In the genomic region with DNA sequence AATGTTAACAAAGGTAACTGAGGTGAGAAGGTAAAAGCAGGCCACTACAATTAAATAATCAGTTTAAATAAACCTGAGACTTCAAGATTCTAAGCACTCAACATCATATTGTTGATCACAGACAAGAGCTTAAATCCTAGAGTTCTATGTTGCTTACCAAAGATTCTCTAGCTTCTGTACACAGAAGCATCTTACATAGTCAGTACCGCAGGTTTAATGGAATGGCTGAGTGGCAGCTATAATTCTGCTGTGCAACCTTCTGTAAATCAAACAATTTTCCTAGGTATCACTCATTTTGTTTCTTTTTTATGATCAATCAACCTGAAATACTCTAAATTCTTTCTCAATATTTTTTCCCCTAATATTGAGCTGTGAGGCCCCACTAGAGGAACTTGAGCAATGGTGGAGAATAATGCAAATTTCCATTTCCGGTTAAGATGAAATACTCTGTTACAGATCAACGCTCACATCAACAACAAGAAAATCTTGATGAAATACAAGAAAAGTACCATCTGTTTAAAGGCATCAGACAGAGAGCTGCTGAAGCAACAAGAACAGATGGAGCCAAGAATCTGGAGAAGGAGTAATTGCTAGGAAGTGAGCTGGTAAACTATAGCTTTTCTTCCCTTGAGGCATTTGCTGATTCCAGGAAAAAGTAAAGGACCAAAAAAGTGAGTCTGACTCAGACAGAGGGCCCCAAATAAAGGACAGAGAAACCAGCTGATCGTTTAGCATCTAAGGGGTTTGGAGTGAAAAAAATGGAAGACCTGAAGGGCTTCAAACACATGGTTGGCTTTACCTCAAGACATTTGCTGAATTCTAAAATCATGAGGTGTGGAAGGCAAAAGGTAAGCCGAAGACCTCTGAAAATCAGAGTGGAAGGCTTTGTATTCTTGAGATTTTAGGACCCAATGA, we compare ENCODE assay signal across 10 cellular contexts.
DNase-seq lines count a peak whose midpoint lies in the region; ATAC-seq and TF ChIP-seq lines count a peak whose summit lies in the region.
"Had no signal": no experiment of that assay in that cellular context is flagged by ENCODE, and none has a peak within 500 bp of the region (broad histone marks: within the 10 kb centered on the region; RNA-seq: fewer than 3 reads in every experiment).

No MANE protein-coding gene starts in this region.

- H3K4me2 ChIP-seq in DOHH2 (ENCODE audit: low read length): peak overlapping the region; percentile 68

- no peaks in the 10 kb centered on the region for H4K20me1 ChIP-seq in DOHH2 (ENCODE audit: control insufficient read depth, insufficient read depth, low read depth, low read length)

- peaks cover 17% of the 10 kb centered on the region for H3F3A ChIP-seq in DOHH2 (ENCODE audit: control insufficient read depth, insufficient read depth)

- H3K27me3 ChIP-seq in DOHH2 (ENCODE audit: control insufficient read depth, low read length): no peaks in the 10 kb centered on the region
- H3K27me3 ChIP-seq: cardiac muscle cell, suprapubic skin had no signal

- H3K4me3 ChIP-seq in DOHH2 (ENCODE audit: low read length): peak overlapping the region; percentile 63
- no peak overlapping the region for H3K4me3 ChIP-seq in choroid plexus epithelial cell (ENCODE audit: low read depth, low read length)
- H3K4me3 ChIP-seq: cardiac muscle cell, suprapubic skin had no signal

- no peaks in the 10 kb centered on the region for H3K9me3 ChIP-seq in DOHH2 (ENCODE audit: control insufficient read depth, insufficient read depth, low read length)
- H3K9me3 ChIP-seq: suprapubic skin had no signal

- H3K4me1 ChIP-seq in DOHH2 (ENCODE audit: control insufficient read depth, low read length): peaks cover 46% of the 10 kb centered on the region

- peaks cover 34% of the 10 kb centered on the region for H3K36me3 ChIP-seq in DOHH2 (ENCODE audit: control insufficient read depth, low read length)

- DNase-seq in choroid plexus epithelial cell (ENCODE audit: low read depth) (peak; percentile 47), T-helper 9 cell (no peak)
- DNase-seq in activated naive CD4-positive, alpha-beta T cell treated with Interleukin-2 at 50 U/mL for 16 hours: no peak
- DNase-seq in activated CD8-positive, alpha-beta memory T cell treated with anti-CD3 and anti-CD28 coated beads, Interleukin-2, amount 50 U/mL, for 4 hours: no peak

- no peak for TF ChIP-seq CTCF in DOHH2 (IDR thresholded peaks at IDR 0.05; ENCODE audit: low read depth, low read length, poor library complexity, severe bottlenecking)
- TF ChIP-seq CTCF in choroid plexus epithelial cell (conservative IDR thresholded peaks at IDR 0.05; ENCODE audit: low read depth, low read length): no peak

- peaks cover 30% of the 10 kb centered on the region for H3K79me2 ChIP-seq in DOHH2 (ENCODE audit: control insufficient read depth, low read length)

- ATAC-seq in GM19397 (IDR thresholded peaks at IDR 0.05; ENCODE audit: unreplicated experiment): peak; percentile 91
- ATAC-seq in HG03108 (IDR thresholded peaks at IDR 0.05; ENCODE audit: unreplicated experiment): peak; percentile 94
- ATAC-seq in activated CD4-positive, CD25-positive, alpha-beta regulatory T cell treated with anti-CD3 and anti-CD28 coated beads, Interleukin-2, amount 50 U/mL, for 24 hours: no peak

- peak overlapping the region; percentile 90 for H3K27ac ChIP-seq in DOHH2 (ENCODE audit: low read depth, low read length)
- H3K27ac ChIP-seq: cardiac muscle cell, suprapubic skin had no signal

- no peaks in the 10 kb centered on the region for H3K9me2 ChIP-seq in DOHH2 (replicated peaks; ENCODE audit: control insufficient read depth, low read length)

Comparison
In these comparisons a context has a peak if more than half of its experiments do, and no peak if none do; other contexts are left out.
1. ATAC-seq: peak in GM19397 (single experiment) and HG03108 (single experiment); none in activated CD4-positive, CD25-positive, alpha-beta regulatory T cell treated with anti-CD3 and anti-CD28 coated beads, Interleukin-2, amount 50 U/mL, for 24 hours (0 of 2).